ENCODE assay signal across 1 cellular context in genomic region chr11:112364962-112365481, GRCh38.
TF ChIP-seq lines count a peak whose summit lies in the region.

No MANE protein-coding gene starts in this region.

TF ChIP-seq in K562, 482 proteins besides CTCF, POLR2A, EP300 and RAD21 (continued from another document and continues in another):
- TF ChIP-seq PRDM10 (IDR thresholded peaks at IDR 0.05; ENCODE audit: partially characterized antibody) (no peak), ZEB2 (IDR thresholded peaks at IDR 0.05) (no peak), ZNF239 (CRISPR knock-in tag; IDR thresholded peaks at IDR 0.05) (no peak), RBBP5 (IDR thresholded peaks at IDR 0.05; ENCODE audit: borderline replicate concordance, insufficient read depth, low read length, poor library complexity, severe bottlenecking) (no peak), DPF2 (IDR thresholded peaks at IDR 0.05) (peak; percentile 14; the same call in 1 of the 2 replicates), MAFG (tag; conservative IDR thresholded peaks at IDR 0.05) (peak; percentile 62), HLTF (IDR thresholded peaks at IDR 0.05) (no peak), ZNF212 (CRISPR knock-in tag; IDR thresholded peaks at IDR 0.05) (no peak), E2F6 (IDR thresholded peaks at IDR 0.05; ENCODE audit: borderline replicate concordance in 1 of 2, extremely low read depth in 1 of 2, insufficient read depth in 1 of 2, insufficient read length in 1 of 2, low read depth in 1 of 2, low read length in 1 of 2, poor library complexity in 1 of 2, severe bottlenecking in 1 of 2) (no peak), E2F4 (CRISPR knock-in tag; IDR thresholded peaks at IDR 0.05; ENCODE audit: low read depth) (no peak), PHF21A (IDR thresholded peaks at IDR 0.05; ENCODE audit: borderline replicate concordance, low read depth) (no peak), TEAD2 (tag; IDR thresholded peaks at IDR 0.05) (peak; percentile 63; the same call in 1 of the 2 replicates), ETV1 (tag; conservative IDR thresholded peaks at IDR 0.05; ENCODE audit: low read depth) (no peak), FOXK2 (conservative IDR thresholded peaks at IDR 0.05 in 1 of 2, IDR thresholded peaks at IDR 0.05 in 1 of 2; ENCODE audit: low read depth in 2 of 2) (peak; percentile 62 to 69), NELFE (IDR thresholded peaks at IDR 0.05; ENCODE audit: insufficient read depth, insufficient read length) (no peak), ZNF124 (CRISPR knock-in tag; IDR thresholded peaks at IDR 0.05) (no peak), GTF2F1 (IDR thresholded peaks at IDR 0.05; ENCODE audit: low read depth, low read length) (no peak), HNRNPK (IDR thresholded peaks at IDR 0.05; ENCODE audit: low read depth, low read length, poor library complexity, severe bottlenecking) (no peak), NFE2L1 (tag; IDR thresholded peaks at IDR 0.05; ENCODE audit: borderline replicate concordance, low read depth) (0 out of 2 replicates have a peak, but pooled peaks have one; percentile 20), TCFL5 (CRISPR knock-in tag; conservative IDR thresholded peaks at IDR 0.05) (no peak), RB1 (IDR thresholded peaks at IDR 0.05; ENCODE audit: low read depth) (no peak), HIVEP1 (CRISPR knock-in tag; IDR thresholded peaks at IDR 0.05) (no peak), SMARCA4 (IDR thresholded peaks at IDR 0.05) (no peak), JUNB (CRISPR knock-in tag; conservative IDR thresholded peaks at IDR 0.05) (no peak), CLOCK (CRISPR knock-in tag; IDR thresholded peaks at IDR 0.05; ENCODE audit: borderline replicate concordance) (no peak), FOXK1 (CRISPR knock-in tag; IDR thresholded peaks at IDR 0.05; ENCODE audit: borderline replicate concordance) (no peak), NR4A1 (CRISPR knock-in tag; IDR thresholded peaks at IDR 0.05) (no peak), NR4A1 (tag; IDR thresholded peaks at IDR 0.05) (0 out of 2 replicates have a peak, but pooled peaks have one; percentile 60), NCOR1 (IDR thresholded peaks at IDR 0.05) (peak; percentile 33; the same call in 1 of the 2 replicates), ZNF143 (CRISPR knock-in tag; IDR thresholded peaks at IDR 0.05) (no peak), ID3 (CRISPR knock-in tag; IDR thresholded peaks at IDR 0.05) (no peak), ID3 (tag; IDR thresholded peaks at IDR 0.05) (no peak), JUN (IDR thresholded peaks at IDR 0.05; ENCODE audit: borderline replicate concordance, low read depth, low read length) (no peak), JUN (CRISPR knock-in tag; IDR thresholded peaks at IDR 0.05; ENCODE audit: borderline replicate concordance) (no peak), MAFF (IDR thresholded peaks at IDR 0.05; ENCODE audit: low read length) (peak; percentile 22; the same call in 1 of the 2 replicates), ZNF280B (CRISPR knock-in tag; IDR thresholded peaks at IDR 0.05) (no peak), CCAR2 (IDR thresholded peaks at IDR 0.05; ENCODE audit: low read depth, low read length) (no peak), NR2C1 (IDR thresholded peaks at IDR 0.05) (no peak), NR2C1 (tag; IDR thresholded peaks at IDR 0.05) (0 out of 2 replicates have a peak, but pooled peaks have one; percentile 64), ZNF778 (CRISPR knock-in tag; IDR thresholded peaks at IDR 0.05) (no peak), ATF2 (CRISPR knock-in tag; IDR thresholded peaks at IDR 0.05) (no peak), ZNF175 (CRISPR knock-in tag; IDR thresholded peaks at IDR 0.05; ENCODE audit: low read depth) (peak; percentile 89), ELK3 (CRISPR knock-in tag; IDR thresholded peaks at IDR 0.05) (no peak), FOXM1 (IDR thresholded peaks at IDR 0.05; ENCODE audit: low read depth) (no peak), FOXM1 (CRISPR knock-in tag; IDR thresholded peaks at IDR 0.05; ENCODE audit: low read depth) (no peak), NBN (IDR thresholded peaks at IDR 0.05; ENCODE audit: low read depth) (no peak), TCF7L2 (IDR thresholded peaks at IDR 0.05; ENCODE audit: low read depth, low read length) (no peak), BHLHE40 (IDR thresholded peaks at IDR 0.05; ENCODE audit: low read length) (no peak), HDAC6 (IDR thresholded peaks at IDR 0.05; ENCODE audit: low read depth, low read length) (no peak), SFPQ (IDR thresholded peaks at IDR 0.05; ENCODE audit: low read depth, low read length) (no peak), C11orf30 (IDR thresholded peaks at IDR 0.05; ENCODE audit: low read depth) (peak; percentile 67), TFAM (CRISPR knock-in tag; conservative IDR thresholded peaks at IDR 0.05) (no peak), ZNF77 (CRISPR knock-in tag; IDR thresholded peaks at IDR 0.05) (no peak), GTF2E2 (tag; IDR thresholded peaks at IDR 0.05) (no peak), TCF15 (CRISPR knock-in tag; IDR thresholded peaks at IDR 0.05) (no peak), ZBTB12 (CRISPR knock-in tag; IDR thresholded peaks at IDR 0.05) (no peak)
